In genomic region chr11:12440565-12440964, GRCh38 we compare ENCODE assay signal across 23 cellular contexts.
DNase-seq lines count a peak whose midpoint lies in the region; ATAC-seq and TF ChIP-seq lines count a peak whose summit lies in the region.
"Had no signal": no experiment of that assay in that cellular context is flagged by ENCODE, and none has a peak within 500 bp of the region (broad histone marks: within the 10 kb centered on the region; RNA-seq: fewer than 3 reads in every experiment).

No MANE protein-coding gene starts in this region.

- TF ChIP-seq RAD21 in IMR-90 (IDR thresholded peaks at IDR 0.05; ENCODE audit: low read length), result no peak

- no peak overlapping the region for H3K9ac ChIP-seq in IMR-90 (ENCODE audit: low read depth, low read length)

- POLR2A ChIA-PET in IMR-90 (lab: Charles Lee; ENCODE audit: unreplicated experiment), result no interaction called here

- H3K14ac ChIP-seq in IMR-90 (replicated peaks; ENCODE audit: low read depth, low read length), result no peak overlapping the region

- BruUV-seq in IMR-90 (replicated peaks; lab: Mats Ljungman, UMichigan), result no TSS peak

- H2BK20ac ChIP-seq in IMR-90 (ENCODE audit: low read depth, low read length), result no peak overlapping the region

- no peak overlapping the region for H2AK9ac ChIP-seq in IMR-90 (replicated peaks; ENCODE audit: low read depth, low read length, poor library complexity)

- H3K36me3 ChIP-seq in IMR-90 (ENCODE audit: control insufficient read depth, insufficient read depth, low read length), result peaks cover 17% of the 10 kb centered on the region
- H3K36me3 ChIP-seq in body of pancreas (replicated peaks in 1 of 2; ENCODE audit: insufficient read depth in 1 of 2, low read depth in 2 of 2), result no peaks in the 10 kb centered on the region
- peaks cover 0 to 6% (median 0%) of the 10 kb centered on the region in 4 donors for H3K36me3 ChIP-seq in transverse colon

- no peak overlapping the region for H3K56ac ChIP-seq in IMR-90 (ENCODE audit: extremely low read depth, insufficient read depth, low read length)

- DNase-seq in IMR-90, result no peak
- no peak for DNase-seq in body of pancreas
- no peak for DNase-seq in osteocyte (ENCODE audit: extremely low spot score, unreplicated experiment)
- DNase-seq in transverse colon, result no peak
- no peak for DNase-seq in putamen (ENCODE audit: low spot score)
- no peak for DNase-seq in foreskin melanocyte
- DNase-seq: CD8-positive, alpha-beta memory T cell; DMS79 treated with DMSO at 0.1 percent for 48 hours; GF-D8; NCI-H1048; NCI-H1417; NCI-H1694; NCI-H2029 treated with DMSO at 0.1 percent for 48 hours; NCI-H2227 treated with DMSO at 0.1 percent for 48 hours; NCI-H69; Right ventricle myocardium superior; RPMI8226 had no signal

- no peak overlapping the region for H3K23ac ChIP-seq in IMR-90 (ENCODE audit: low read depth, low read length)

- H3K36me3 Mint-ChIP-seq in osteocyte (ENCODE audit: unreplicated experiment), result peaks cover 14% of the 10 kb centered on the region

- H2AFZ ChIP-seq in IMR-90 (replicated peaks; ENCODE audit: low read length, poor library complexity), result no peak overlapping the region

- peaks cover 45% of the 10 kb centered on the region for H3K4me1 Mint-ChIP-seq in osteocyte (ENCODE audit: unreplicated experiment)
- H3K4me1 Mint-ChIP-seq: B cell; CD8-positive, alpha-beta memory T cell had no signal

- intact Hi-C loops in IMR-90 (cut with micrococcal nuclease), result no loop called here
- intact Hi-C loops in body of pancreas (cut with DNase I), result no loop called here
- intact Hi-C loops in transverse colon (cut with DNase I; ENCODE audit: low total_unique reads), result no loop called here

- H3K9me3 ChIP-seq in IMR-90 (ENCODE audit: control insufficient read depth, insufficient read depth, low read length) (no peaks in the 10 kb centered on the region), body of pancreas (no peaks in the 10 kb centered on the region), transverse colon (no peaks in the 10 kb centered on the region)

- ATAC-seq in IMR-90 (ENCODE audit: low read depth) (no peak), body of pancreas (peak; percentile 33), GM21367 (IDR thresholded peaks at IDR 0.05; ENCODE audit: unreplicated experiment) (no peak), GM18511 (IDR thresholded peaks at IDR 0.05; ENCODE audit: unreplicated experiment) (no peak)

- dilution Hi-C loops in IMR-90 (cut with HindIII; ENCODE audit: low sequenced_read_pairs, unreplicated experiment), result no loop called here

- no peak for TF ChIP-seq EP300 in transverse colon (IDR thresholded peaks at IDR 0.05; ENCODE audit: low read depth)

- H3K27ac Mint-ChIP-seq in osteocyte (ENCODE audit: unreplicated experiment), result peak overlapping the region; percentile 69
- H3K27ac Mint-ChIP-seq: B cell; CD8-positive, alpha-beta memory T cell; IgD-negative memory B cell had no signal

- no peak overlapping the region for H3K4me3 Mint-ChIP-seq in osteocyte (ENCODE audit: unreplicated experiment)
- H3K4me3 Mint-ChIP-seq: B cell; CD8-positive, alpha-beta memory T cell had no signal

- peaks cover 60 to 90% of the 10 kb centered on the region in 2 experiments for H3K79me1 ChIP-seq in IMR-90 (ENCODE audit: low read depth in 1 of 2, low read length in 2 of 2)

- H3K4me1 ChIP-seq in IMR-90 (ENCODE audit: control insufficient read depth, insufficient read depth, low read length) (peaks cover 6% of the 10 kb centered on the region), body of pancreas (peaks cover 8% of the 10 kb centered on the region), transverse colon (peaks cover 0 to 30% (median 5%) of the 10 kb centered on the region in 4 donors)

- H3K9me1 ChIP-seq in IMR-90 (ENCODE audit: insufficient read depth, low read length), result peaks cover 18% of the 10 kb centered on the region

- no peak overlapping the region for H2BK15ac ChIP-seq in IMR-90 (ENCODE audit: low read depth, low read length)

- H3K9me3 Mint-ChIP-seq in osteocyte (ENCODE audit: unreplicated experiment), result no peaks in the 10 kb centered on the region
- H3K9me3 Mint-ChIP-seq: CD8-positive, alpha-beta memory T cell had no signal

- in situ Hi-C loops in IMR-90 (cut with MboI; ENCODE audit: low sequenced_read_pairs) (no loop called here), transverse colon (cut with MboI; ENCODE audit: low pct_ligation_motif_present in 1 of 4, low pct_unique_long_range_greater_than_20kb in 1 of 4, low sequenced_read_pairs in 3 of 4) (no loop called here)

- peaks cover 33% of the 10 kb centered on the region for H4K20me1 ChIP-seq in IMR-90 (ENCODE audit: insufficient read depth, low read length)

- TF ChIP-seq POLR2A in IMR-90 (IDR thresholded peaks at IDR 0.05; ENCODE audit: low read depth, low read length) (no peak), body of pancreas (IDR thresholded peaks at IDR 0.05) (no peak), transverse colon (IDR thresholded peaks at IDR 0.05) (no peak)

- H3K27me3 Mint-ChIP-seq in osteocyte (ENCODE audit: unreplicated experiment), result no peaks in the 10 kb centered on the region
- H3K27me3 Mint-ChIP-seq: B cell had no signal

- TF ChIP-seq CTCF in IMR-90 (conservative IDR thresholded peaks at IDR 0.05; ENCODE audit: low read depth, low read length) (no peak), body of pancreas (IDR thresholded peaks at IDR 0.05) (no peak), osteocyte (IDR thresholded peaks at IDR 0.05) (no peak), transverse colon (IDR thresholded peaks at IDR 0.05) (no peak)

- no peak overlapping the region for H2BK5ac ChIP-seq in IMR-90 (ENCODE audit: low read depth, low read length, poor library complexity, severe bottlenecking)

- H3K18ac ChIP-seq in IMR-90 (ENCODE audit: low read depth, low read length), result no peak overlapping the region

- H3K27ac ChIP-seq in IMR-90 (ENCODE audit: insufficient read depth, low read length), result peak overlapping the region; percentile 2; the same call in 1 of the 2 replicates
- peak overlapping the region in 1 of 4 donors; percentile 12 for H3K27ac ChIP-seq in body of pancreas
- peak overlapping the region; percentile 65 to 70 (median 68) for H3K27ac ChIP-seq in transverse colon
- H3K27ac ChIP-seq: C4-2B, SJSA1 had no signal

- H3K4me2 ChIP-seq in IMR-90 (ENCODE audit: low read depth, low read length), result no peak overlapping the region

- no peak overlapping the region for H2BK120ac ChIP-seq in IMR-90 (ENCODE audit: low read depth, low read length)

- H4K8ac ChIP-seq in IMR-90 (ENCODE audit: low read depth in 2 of 2, low read length in 2 of 2), result no peak overlapping the region

- no CpG with 5 or more reads among the region's 4 CpGs for WGBS in IMR-90 (ENCODE audit: extremely low coverage in 2 of 2, insufficient read length in 1 of 2), 2 experiments
- 85 to 87% methylated on average over 4 of the region's 4 CpGs for WGBS in body of pancreas, 2 donors
- WGBS in transverse colon (ENCODE audit: low coverage in 1 of 2), 2 donors, result 88 to 100% methylated on average over 1 to 4 of the region's 4 CpGs

- H3K4me3 ChIP-seq in IMR-90 (ENCODE audit: insufficient read depth, low read depth, low read length) (no peak overlapping the region), body of pancreas (no peak overlapping the region), transverse colon (no peak overlapping the region)
- H3K4me3 ChIP-seq: SJSA1 had no signal

- CTCF ChIA-PET in IMR-90 (lab: Yijun Ruan, JAX), result no interaction called here

- no peak overlapping the region for H4K5ac ChIP-seq in IMR-90 (ENCODE audit: low read depth, low read length)

- H3K27me3 ChIP-seq in IMR-90 (ENCODE audit: control insufficient read depth, insufficient read depth, low read length) (no peaks in the 10 kb centered on the region), body of pancreas (no peaks in the 10 kb centered on the region), transverse colon (no peaks in the 10 kb centered on the region)
- H3K27me3 ChIP-seq: SJSA1 had no signal

- H4K91ac ChIP-seq in IMR-90 (ENCODE audit: insufficient read depth, low read depth, low read length), result no peak overlapping the region

- no peak overlapping the region for H2AK5ac ChIP-seq in IMR-90 (ENCODE audit: low read depth, low read length)

- H3K4ac ChIP-seq in IMR-90 (ENCODE audit: low read depth, low read length), result no peak overlapping the region

TF ChIP-seq in IMR-90, 13 proteins besides CTCF, POLR2A, EP300 and RAD21:
- no peak for TF ChIP-seq BHLHE40 (IDR thresholded peaks at IDR 0.05; ENCODE audit: low read depth, low read length)
- no peak for TF ChIP-seq ELK1 (IDR thresholded peaks at IDR 0.05; ENCODE audit: borderline replicate concordance, low read depth, low read length)
- TF ChIP-seq USF2 (IDR thresholded peaks at IDR 0.05; ENCODE audit: low read depth, low read length), result no peak
- no peak for TF ChIP-seq RCOR1 (IDR thresholded peaks at IDR 0.05; ENCODE audit: insufficient replicate concordance, low read length)
- TF ChIP-seq MAFK (IDR thresholded peaks at IDR 0.05; ENCODE audit: low read depth, low read length), result no peak
- TF ChIP-seq NFE2L2 (IDR thresholded peaks at IDR 0.05; ENCODE audit: low read depth, low read length), result no peak
- no peak for TF ChIP-seq MXI1 (IDR thresholded peaks at IDR 0.05; ENCODE audit: borderline replicate concordance, low read depth, low read length)
- TF ChIP-seq RFX5 (IDR thresholded peaks at IDR 0.05; ENCODE audit: low read depth, low read length), result no peak
- TF ChIP-seq SMC3 (IDR thresholded peaks at IDR 0.05; ENCODE audit: low read depth, low read length), result no peak
TF ChIP-seq in IMR-90: peak in this region for 0.
